In the genomic region with DNA sequence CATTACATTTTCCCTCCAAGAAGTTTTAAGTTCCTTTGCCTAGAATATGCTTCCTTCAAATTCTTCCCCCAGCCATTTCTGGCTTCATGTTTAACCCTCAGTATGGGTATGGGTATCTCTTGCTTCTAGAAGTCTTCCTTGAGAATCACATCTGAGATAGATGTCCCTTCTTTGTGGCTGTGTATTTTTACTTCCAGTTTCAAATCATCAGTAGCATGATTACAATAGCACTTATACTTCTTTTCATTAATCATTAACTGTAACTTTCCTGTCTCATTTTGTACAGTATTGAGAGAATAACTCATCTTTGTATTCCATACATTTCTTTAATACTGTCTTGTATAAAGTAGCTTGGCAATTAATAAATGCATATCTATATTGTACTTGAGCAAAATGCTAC, we compare ENCODE assay signal across 17 cellular contexts. TPM values are rescaled to one million over a fixed set of nuclear protein-coding genes. Genes with fewer than 3 reads are reported as not detected.
"Had no signal": no experiment of that assay in that cellular context is flagged by ENCODE, and none has a peak within 500 bp of the region (broad histone marks: within the 10 kb centered on the region; RNA-seq: fewer than 3 reads in every experiment).

No MANE protein-coding gene starts in this region.

- H3K27ac Mint-ChIP-seq: activated naive CD8-positive, alpha-beta T cell treated with anti-CD3 and anti-CD28 coated beads, Interleukin-2, amount 10 ng/mL, durations not matched to agents 7 days and 5 days; naive thymus-derived CD8-positive, alpha-beta T cell; stimulated activated effector memory CD8-positive, alpha-beta T cell treated with anti-CD3 and anti-CD28 coated beads, Interleukin-12 subunit alpha, Interleukin-12 subunit beta, amount 100 ng/mL, for 72 hours had no signal

- H3K9me3 ChIP-seq: neutrophil, thoracic aorta had no signal

- H3K4me3 Mint-ChIP-seq: activated naive CD8-positive, alpha-beta T cell treated with anti-CD3 and anti-CD28 coated beads, Interleukin-2, amount 10 ng/mL, durations not matched to agents 7 days and 5 days; naive thymus-derived CD8-positive, alpha-beta T cell; stimulated activated effector memory CD8-positive, alpha-beta T cell treated with anti-CD3 and anti-CD28 coated beads, Interleukin-12 subunit alpha, Interleukin-12 subunit beta, amount 100 ng/mL, for 72 hours had no signal

- H3K36me3 ChIP-seq: brain microvascular endothelial cell, neutrophil, thoracic aorta had no signal

- H3K4me3 ChIP-seq: thoracic aorta had no signal

- DNase-seq: activated CD4-positive, alpha-beta T cell treated with anti-CD3 and anti-CD28 coated beads, Interleukin-2, amount 50 U/mL, for 4 hours; activated CD4-positive, CD25-positive, alpha-beta regulatory T cell; activated naive CD4-positive, alpha-beta T cell; activated naive CD8-positive, alpha-beta T cell treated with anti-CD3 and anti-CD28 coated beads, Interleukin-2, amount 10 ng/mL, durations not matched to agents 7 days and 5 days; activated T-cell treated with anti-CD3 and anti-CD28 coated beads for 4 hours; cerebellar nuclear complex; effector CD8-positive, alpha-beta T cell; foreskin keratinocyte; glutamatergic neuron; kidney glomerular epithelial cell; naive thymus-derived CD8-positive, alpha-beta T cell; posterior cingulate gyrus; retina had no signal

- H3K27me3 Mint-ChIP-seq: activated naive CD8-positive, alpha-beta T cell treated with anti-CD3 and anti-CD28 coated beads, Interleukin-2, amount 10 ng/mL, durations not matched to agents 7 days and 5 days had no signal

- H3K4me1 ChIP-seq: foreskin keratinocyte had no signal

- ATAC-seq: foreskin keratinocyte; naive thymus-derived CD8-positive, alpha-beta T cell; stimulated activated effector memory CD8-positive, alpha-beta T cell treated with anti-CD3 and anti-CD28 coated beads, Interleukin-12 subunit alpha, Interleukin-12 subunit beta, amount 100 ng/mL, for 72 hours had no signal

- H3K27ac ChIP-seq: brain microvascular endothelial cell, foreskin keratinocyte, neutrophil had no signal

- H3K36me3 Mint-ChIP-seq: activated naive CD8-positive, alpha-beta T cell treated with anti-CD3 and anti-CD28 coated beads, Interleukin-2, amount 10 ng/mL, durations not matched to agents 7 days and 5 days; naive thymus-derived CD8-positive, alpha-beta T cell; stimulated activated effector memory CD8-positive, alpha-beta T cell treated with anti-CD3 and anti-CD28 coated beads, Interleukin-12 subunit alpha, Interleukin-12 subunit beta, amount 100 ng/mL, for 72 hours had no signal

- H3K27me3 ChIP-seq: brain microvascular endothelial cell, neutrophil had no signal

- H3K4me1 Mint-ChIP-seq: activated naive CD8-positive, alpha-beta T cell treated with anti-CD3 and anti-CD28 coated beads, Interleukin-2, amount 10 ng/mL, durations not matched to agents 7 days and 5 days; naive thymus-derived CD8-positive, alpha-beta T cell; stimulated activated effector memory CD8-positive, alpha-beta T cell treated with anti-CD3 and anti-CD28 coated beads, Interleukin-12 subunit alpha, Interleukin-12 subunit beta, amount 100 ng/mL, for 72 hours had no signal

RNA-seq across cellular contexts. Expression of a gene that starts 17.3 kb away (rescaled TPM):
- total RNA-seq: activated naive CD8-positive, alpha-beta T cell treated with anti-CD3 and anti-CD28 coated beads, Interleukin-2, amount 10 ng/mL, durations not matched to agents 7 days and 5 days; naive thymus-derived CD8-positive, alpha-beta T cell had no signal
